In genomic region chr14:54257424-54257823, GRCh38 we compare ENCODE assay signal across 30 cellular contexts.
DNase-seq lines count a peak whose midpoint lies in the region; ATAC-seq, FAIRE-seq and TF ChIP-seq lines count a peak whose summit lies in the region.
"Had no signal": no experiment of that assay in that cellular context is flagged by ENCODE, and none has a peak within 500 bp of the region (broad histone marks: within the 10 kb centered on the region; RNA-seq: fewer than 3 reads in every experiment).

No MANE protein-coding gene starts in this region.

- H3K9me3 Mint-ChIP-seq in activated T-cell treated with anti-CD3 and anti-CD28 coated beads, Interleukin-2, amount 50 U/mL, for 72 hours, result peaks cover 0 to 1% of the 10 kb centered on the region in 2 donors
- H3K9me3 Mint-ChIP-seq in immature natural killer cell, result peaks cover 0 to 3% (median 0%) of the 10 kb centered on the region in 6 donors
- H3K9me3 Mint-ChIP-seq: activated naive CD4-positive, alpha-beta T cell treated with anti-CD3 and anti-CD28 coated beads, Interleukin-2, amount 50 U/mL, for 72 hours; activated T-helper 2 cell treated with anti-CD3 and anti-CD28 coated beads, Interferon-gamma antibody, Interleukin-2, Interleukin-4, amounts not matched to agents 10 μg/mL and 5 μg/mL and 100 μg/mL, durations not matched to agents 14 hours and 24 hours and 36 hours; effector memory CD8-positive, alpha-beta T cell; H9; stimulated activated effector memory CD8-positive, alpha-beta T cell treated with anti-CD3 and anti-CD28 coated beads, Interleukin-12 subunit alpha, Interleukin-12 subunit beta, amount 100 ng/mL, for 72 hours had no signal

- H3K4me3 ChIP-seq in cardiac muscle cell, result no peak overlapping the region
- H3K4me3 ChIP-seq: prostate gland had no signal

- H3K27ac ChIP-seq in cardiac muscle cell, result peak overlapping the region; percentile 42
- H3K27ac ChIP-seq: C4-2B, prostate gland had no signal

- no peak overlapping the region for H3K4me3 Mint-ChIP-seq in activated T-cell treated with anti-CD3 and anti-CD28 coated beads, Interleukin-2, amount 50 U/mL, for 72 hours
- no peak overlapping the region for H3K4me3 Mint-ChIP-seq in immature natural killer cell
- H3K4me3 Mint-ChIP-seq: activated CD4-positive, alpha-beta T cell treated with anti-CD3 and anti-CD28 coated beads for 36 hours; effector memory CD8-positive, alpha-beta T cell; H9; mesothelial cell of epicardium; naive thymus-derived CD4-positive, alpha-beta T cell; stimulated activated effector memory CD8-positive, alpha-beta T cell treated with anti-CD3 and anti-CD28 coated beads, Interleukin-12 subunit alpha, Interleukin-12 subunit beta, amount 100 ng/mL, for 72 hours had no signal

- H3K4me1 ChIP-seq in cardiac muscle cell (ENCODE audit: low read depth), result peaks cover 3% of the 10 kb centered on the region
- H3K4me1 ChIP-seq: prostate gland had no signal

- intact Hi-C loops in left cardiac atrium (cut with DNase I), result no loop called here

- TF ChIP-seq CTCF in cardiac muscle cell (IDR thresholded peaks at IDR 0.05; ENCODE audit: low read depth, low read length), result no peak

- FAIRE-seq in H54 (lab: Jason Lieb, UNC), result no peak
- FAIRE-seq: islet of Langerhans, RCC 7860 had no signal

- peaks cover 20% of the 10 kb centered on the region for H3K27me3 Mint-ChIP-seq in activated T-cell treated with anti-CD3 and anti-CD28 coated beads, Interleukin-2, amount 50 U/mL, for 72 hours (ENCODE audit: low read depth)
- peaks cover 0 to 5% (median 2%) of the 10 kb centered on the region in 3 donors for H3K27me3 Mint-ChIP-seq in immature natural killer cell (ENCODE audit: low read depth in 3 of 3)

- no peak for TF ChIP-seq POLR2A in H54 (IDR thresholded peaks at IDR 0.05; ENCODE audit: low read depth, low read length)

- no peaks in the 10 kb centered on the region for H3K9me3 ChIP-seq in cardiac muscle cell (ENCODE audit: low read depth)
- H3K9me3 ChIP-seq: prostate gland had no signal

- no peaks in the 10 kb centered on the region for H3K27me3 ChIP-seq in cardiac muscle cell

- H3K27ac Mint-ChIP-seq in activated T-cell treated with anti-CD3 and anti-CD28 coated beads, Interleukin-2, amount 50 U/mL, for 72 hours, result no peak overlapping the region
- no peak overlapping the region for H3K27ac Mint-ChIP-seq in immature natural killer cell
- H3K27ac Mint-ChIP-seq: activated CD4-positive, alpha-beta T cell treated with anti-CD3 and anti-CD28 coated beads for 36 hours; activated naive CD4-positive, alpha-beta T cell treated with anti-CD3 and anti-CD28 coated beads, Interleukin-2, amount 50 U/mL, for 72 hours; activated T-helper 2 cell treated with anti-CD3 and anti-CD28 coated beads, Interferon-gamma antibody, Interleukin-2, Interleukin-4, amounts not matched to agents 10 μg/mL and 5 μg/mL and 100 μg/mL, durations not matched to agents 14 hours and 24 hours and 36 hours; effector memory CD8-positive, alpha-beta T cell; mesothelial cell of epicardium; naive thymus-derived CD4-positive, alpha-beta T cell; stimulated activated effector memory CD8-positive, alpha-beta T cell treated with anti-CD3 and anti-CD28 coated beads, Interleukin-12 subunit alpha, Interleukin-12 subunit beta, amount 100 ng/mL, for 72 hours had no signal

- peaks cover 16% of the 10 kb centered on the region for H3K4me1 Mint-ChIP-seq in activated T-cell treated with anti-CD3 and anti-CD28 coated beads, Interleukin-2, amount 50 U/mL, for 72 hours (ENCODE audit: low read depth)
- H3K4me1 Mint-ChIP-seq in immature natural killer cell, result no peaks in the 10 kb centered on the region
- H3K4me1 Mint-ChIP-seq: stimulated activated effector memory CD8-positive, alpha-beta T cell treated with anti-CD3 and anti-CD28 coated beads, Interleukin-12 subunit alpha, Interleukin-12 subunit beta, amount 100 ng/mL, for 72 hours had no signal

- no peaks in the 10 kb centered on the region for H3K36me3 ChIP-seq in cardiac muscle cell
- H3K36me3 ChIP-seq: prostate gland had no signal

- no peak for ATAC-seq in left cardiac atrium
- ATAC-seq in activated T-cell treated with anti-CD3 and anti-CD28 coated beads, Interleukin-2, amount 50 U/mL, for 72 hours (replicated peaks in 1 of 2), result no peak
- ATAC-seq: activated CD4-positive, alpha-beta T cell treated with anti-CD3 and anti-CD28 coated beads for 36 hours; activated naive CD4-positive, alpha-beta T cell treated with anti-CD3 and anti-CD28 coated beads, Interleukin-2, amount 50 U/mL, for 72 hours; effector memory CD8-positive, alpha-beta T cell; left ventricle myocardium superior; naive thymus-derived CD4-positive, alpha-beta T cell; stimulated activated effector memory CD8-positive, alpha-beta T cell treated with anti-CD3 and anti-CD28 coated beads, Interleukin-12 subunit alpha, Interleukin-12 subunit beta, amount 100 ng/mL, for 72 hours had no signal

- H3K36me3 Mint-ChIP-seq in activated T-cell treated with anti-CD3 and anti-CD28 coated beads, Interleukin-2, amount 50 U/mL, for 72 hours (ENCODE audit: insufficient read depth in 2 of 2), result no peaks in the 10 kb centered on the region
- H3K36me3 Mint-ChIP-seq in immature natural killer cell, result no peaks in the 10 kb centered on the region
- H3K36me3 Mint-ChIP-seq: activated naive CD4-positive, alpha-beta T cell treated with anti-CD3 and anti-CD28 coated beads, Interleukin-2, amount 50 U/mL, for 72 hours; mesothelial cell of epicardium; naive thymus-derived CD4-positive, alpha-beta T cell; stimulated activated effector memory CD8-positive, alpha-beta T cell treated with anti-CD3 and anti-CD28 coated beads, Interleukin-12 subunit alpha, Interleukin-12 subunit beta, amount 100 ng/mL, for 72 hours had no signal

- peak in 1 of 2 donors; percentile 49 for DNase-seq in cardiac muscle cell (ENCODE audit: low read depth in 1 of 2, low spot score in 1 of 2)
- DNase-seq in left cardiac atrium, result no peak
- DNase-seq in astrocyte of the hippocampus (ENCODE audit: low read depth, low spot score), result peak; percentile 79
- peak; percentile 44 for DNase-seq in myocyte (ENCODE audit: low read depth)
- DNase-seq in H54 (ENCODE audit: insufficient read length, low spot score), result no peak
- no peak for DNase-seq in activated T-cell treated with anti-CD3 and anti-CD28 coated beads, Interleukin-2, amount 50 U/mL, for 72 hours
- DNase-seq in NCI-H2196 (lab: John Stamatoyannopoulos, UW; ENCODE audit: unreplicated experiment), result no peak
- no peak for DNase-seq in immature natural killer cell
- DNase-seq: 8988T; activated CD4-positive, alpha-beta T cell treated with anti-CD3 and anti-CD28 coated beads for 36 hours; cortex of kidney; DMS79 treated with DMSO at 0.1 percent for 48 hours; effector memory CD8-positive, alpha-beta T cell; erythroblast; H9; left ventricle myocardium superior; naive thymus-derived CD4-positive, alpha-beta T cell; NCI-H2107; NCI-H748 treated with DMSO at 0.1 percent for 48 hours; occipital lobe; SIG-M5; trophoblast cell had no signal

Comparison
In these comparisons a context has a peak if more than half of its experiments do, and no peak if none do; other contexts are left out.
1. DNase-seq: peak in astrocyte of the hippocampus (single experiment) and myocyte (single experiment); none in left cardiac atrium (single experiment), H54 (single experiment), activated T-cell treated with anti-CD3 and anti-CD28 coated beads, Interleukin-2, amount 50 U/mL, for 72 hours (0 of 2), NCI-H2196 (single experiment) and immature natural killer cell (0 of 3).